In genomic region chr13:110834572-110834971, GRCh38 we compare ENCODE assay signal across 22 cellular contexts.
"Had no signal": no experiment of that assay in that cellular context is flagged by ENCODE, and none has a peak within 500 bp of the region (broad histone marks: within the 10 kb centered on the region; RNA-seq: fewer than 3 reads in every experiment).

No MANE protein-coding gene starts in this region.

- H3K4me2 ChIP-seq: SK-N-SH had no signal

- H3K9me3 ChIP-seq: SK-N-SH had no signal

- ATAC-seq: Panc1, PC-3 had no signal

- H3K4me3 Mint-ChIP-seq: IgD-negative memory B cell had no signal

- DNase-seq: KBM-7, MV-4-11, NCI-H1048, NCI-H1105, NCI-H1417, NCI-H1436 treated with DMSO at 0.1 percent for 48 hours, NCI-H1694, NCI-H187 treated with DMSO at 0.1 percent for 48 hours, NCI-H2029 treated with DMSO at 0.1 percent for 48 hours, NCI-H2227 treated with DMSO at 0.1 percent for 48 hours, NCI-H510A, NCI-H524 treated with DMSO at 0.1 percent for 48 hours, NCI-H69, NCI-H774, PC-3, SHP77, SK-N-SH, SW 1271 had no signal

- H3K36me3 Mint-ChIP-seq: IgD-negative memory B cell had no signal

- H3K27ac Mint-ChIP-seq: IgD-negative memory B cell had no signal

- H3K9me3 Mint-ChIP-seq: IgD-negative memory B cell had no signal

- H3K27ac ChIP-seq: HL-60, RWPE1 had no signal

- H3K9ac ChIP-seq: SK-N-SH had no signal
